8 cellular contexts compared by ENCODE assay signal in genomic region chr5:891837-892389, GRCh38. TPM values are rescaled to one million over a fixed set of nuclear protein-coding genes. Genes with fewer than 3 reads are reported as not detected.
DNase-seq lines count a peak whose midpoint lies in the region; ATAC-seq and TF ChIP-seq lines count a peak whose summit lies in the region.

No MANE protein-coding gene starts in this region.

- peak overlapping the region; percentile 86 to 95 (median 91) for H3K27ac Mint-ChIP-seq in CD4-positive, alpha-beta memory T cell
- peak overlapping the region; percentile 93 for H3K27ac Mint-ChIP-seq in chondrocyte (ENCODE audit: unreplicated experiment)

- intact Hi-C loops in CD4-positive, alpha-beta memory T cell (cut with micrococcal nuclease): loop anchor here (2.0 to 5.0 kb wide), 3 partner anchors 21 to 280 kb away; partner anchors contain the start of genes CEP72 and ZDHHC11B
- intact Hi-C loops in lower leg skin (cut with DNase I; ENCODE audit: low total_unique reads) (no loop called here), testis (cut with DNase I; ENCODE audit: low total_unique reads) (no loop called here)

- H3K27me3 Mint-ChIP-seq in CD4-positive, alpha-beta memory T cell: no peaks in the 10 kb centered on the region
- H3K27me3 Mint-ChIP-seq in chondrocyte (ENCODE audit: low read depth): no peaks in the 10 kb centered on the region

- peak overlapping the region; percentile 85 to 90 (median 87) for H3K4me3 Mint-ChIP-seq in CD4-positive, alpha-beta memory T cell
- peak overlapping the region; percentile 94 for H3K4me3 Mint-ChIP-seq in chondrocyte (ENCODE audit: unreplicated experiment)

- no peak for TF ChIP-seq CTCF in chondrocyte (IDR thresholded peaks at IDR 0.05)
- no peak for TF ChIP-seq CTCF in lower leg skin (IDR thresholded peaks at IDR 0.05)
- no peak for TF ChIP-seq CTCF in testis (IDR thresholded peaks at IDR 0.05)

- peak; percentile 3 for ATAC-seq in GM21515 (IDR thresholded peaks at IDR 0.05; ENCODE audit: unreplicated experiment)
- no peak for ATAC-seq in HG03039 (IDR thresholded peaks at IDR 0.05; ENCODE audit: unreplicated experiment)

- H3K36me3 Mint-ChIP-seq in CD4-positive, alpha-beta memory T cell: peaks cover 28 to 47% of the 10 kb centered on the region in 2 donors
- peaks cover 12% of the 10 kb centered on the region for H3K36me3 Mint-ChIP-seq in chondrocyte (ENCODE audit: low read depth)

- no peaks in the 10 kb centered on the region for H3K9me3 ChIP-seq in CD4-positive, alpha-beta memory T cell (ENCODE audit: control insufficient read depth in 1 of 2, low read length in 2 of 2)
- no peaks in the 10 kb centered on the region for H3K9me3 ChIP-seq in testis

- peak overlapping the region; percentile 90 for H3K27ac ChIP-seq in CD4-positive, alpha-beta memory T cell (ENCODE audit: low read depth, low read length)
- H3K27ac ChIP-seq in testis: peak overlapping the region; percentile 36 to 89

- H3K4me3 ChIP-seq in CD4-positive, alpha-beta memory T cell (ENCODE audit: low read length in 2 of 2): peak overlapping the region; percentile 38 to 83
- H3K4me3 ChIP-seq in lower leg skin (ENCODE audit: low read depth, poor library complexity, severe bottlenecking) (peak overlapping the region; percentile 61), testis (peak overlapping the region; percentile 79 to 95)

- CTCF ChIA-PET in CD4-positive, alpha-beta memory T cell (lab: Charles Lee; ENCODE audit: partially characterized antibody): no interaction called here

- peaks cover 28% of the 10 kb centered on the region for H3K4me1 ChIP-seq in CD4-positive, alpha-beta memory T cell (ENCODE audit: insufficient read depth, low read length)
- peaks cover 12% of the 10 kb centered on the region for H3K4me1 ChIP-seq in testis

- WGBS in lower leg skin, 2 donors: 10 to 12% methylated on average over 21 to 25 of the region's 25 CpGs
- 1 to 11% methylated on average over 11 to 23 of the region's 25 CpGs for WGBS in testis, 2 donors

- H3K9me3 Mint-ChIP-seq in CD4-positive, alpha-beta memory T cell: no peaks in the 10 kb centered on the region
- no peaks in the 10 kb centered on the region for H3K9me3 Mint-ChIP-seq in chondrocyte (ENCODE audit: low read depth)

- POLR2A ChIA-PET in CD4-positive, alpha-beta memory T cell (lab: Charles Lee; ENCODE audit: partially characterized antibody): interaction anchor here (0.9 to 2.1 kb wide), 6 partner anchors 12 to 621 kb away, joined by 3 to 5 read pairs (median 4); partner anchors contain the start of gene PDCD6

- no peaks in the 10 kb centered on the region for H3K27me3 ChIP-seq in CD4-positive, alpha-beta memory T cell (ENCODE audit: insufficient read depth, low read length)
- H3K27me3 ChIP-seq in testis: no peaks in the 10 kb centered on the region

- DNase-seq in CD4-positive, alpha-beta memory T cell: no peak
- DNase-seq in NCI-H748 treated with DMSO at 0.1 percent for 48 hours (lab: John Stamatoyannopoulos, UW): peak; percentile 43
- peak; percentile 78 for DNase-seq in chondrocyte (ENCODE audit: low spot score)
- DNase-seq in lower leg skin (ENCODE audit: low spot score in 2 of 2): no peak
- peak; percentile 27 for DNase-seq in testis
- no peak for DNase-seq in foreskin melanocyte

- peaks cover 43% of the 10 kb centered on the region for H3K36me3 ChIP-seq in CD4-positive, alpha-beta memory T cell (ENCODE audit: insufficient read depth, low read length)
- no peaks in the 10 kb centered on the region for H3K36me3 ChIP-seq in testis (ENCODE audit: low read depth, missing control alignments)

- peaks cover 7 to 40% (median 24%) of the 10 kb centered on the region in 4 donors for H3K4me1 Mint-ChIP-seq in CD4-positive, alpha-beta memory T cell
- peaks cover 29% of the 10 kb centered on the region for H3K4me1 Mint-ChIP-seq in chondrocyte (ENCODE audit: low read depth)

- TF ChIP-seq POLR2A in lower leg skin (IDR thresholded peaks at IDR 0.05) (no peak), testis (IDR thresholded peaks at IDR 0.05) (no peak)

RNA-seq across cellular contexts. Expression of gene BRD9, which starts 0.7 kb away (rescaled TPM):
- total RNA-seq in CD4-positive, alpha-beta memory T cell: 10 to 100 TPM; 81.5 to 86.8 TPM
- polyA plus RNA-seq in CD4-positive, alpha-beta memory T cell: 10 to 100 TPM in 1 of 2 donors, 1 to 10 TPM in 1; 8.0 to 21.2 TPM
- total RNA-seq in chondrocyte (26.5 to 30.4 TPM (median 30.1 TPM) in 3 replicates), lower leg skin (10 to 100 TPM; 27.5 to 49.6 (median 28.6) TPM), testis (100 to 1,000 TPM in 1 of 2 donors, 10 to 100 TPM in 1; 68.6 to 101 TPM)
- 51.5 TPM for polyA plus RNA-seq in testis (ENCODE audit: insufficient read depth, low read depth, low replicate concordance)

RNA-seq across cellular contexts. Expression of gene TRIP13, which starts 0.8 kb away (rescaled TPM):
- total RNA-seq in CD4-positive, alpha-beta memory T cell: 1 to 10 TPM in 1 of 2 experiments, under 1 TPM in 1; 0.69 to 1.0 TPM
- under 1 TPM in 1 of 2 donors, not detected in 1; 0.39 TPM for polyA plus RNA-seq in CD4-positive, alpha-beta memory T cell
- total RNA-seq in chondrocyte (4.9 to 8.1 TPM (median 6.4 TPM) in 3 replicates), lower leg skin (1 to 10 TPM in 3 of 4 donors, under 1 TPM in 1; 0.53 to 3.0 (median 1.6) TPM), testis (10 to 100 TPM; 34.3 to 49.1 TPM)
- 71.6 TPM for polyA plus RNA-seq in testis (ENCODE audit: insufficient read depth, low read depth, low replicate concordance)

RNA-seq across cellular contexts. Expression of gene ZDHHC11, which starts 41.1 kb away (rescaled TPM):
- 10 to 100 TPM; 15.1 to 15.3 TPM for total RNA-seq in CD4-positive, alpha-beta memory T cell
- under 1 TPM in 1 of 2 donors, not detected in 1; 0.28 TPM for polyA plus RNA-seq in CD4-positive, alpha-beta memory T cell
- total RNA-seq in chondrocyte: 1.9 to 4.7 TPM (median 2.3 TPM) in 3 replicates
- 10 to 100 TPM in 2 of 4 donors, 1 to 10 TPM in 2; 3.4 to 23.5 (median 7.1) TPM for total RNA-seq in lower leg skin
- total RNA-seq in testis: 10 to 100 TPM; 37.2 to 39.7 TPM
- polyA plus RNA-seq in testis (ENCODE audit: insufficient read depth, low read depth, low replicate concordance): 22.9 TPM

Comparison
In these comparisons a context has a peak if more than half of its experiments do, and no peak if none do; other contexts are left out.
1. DNase-seq: peak in NCI-H748 treated with DMSO at 0.1 percent for 48 hours (single experiment), chondrocyte (single experiment) and testis (single experiment); none in CD4-positive, alpha-beta memory T cell (0 of 5), lower leg skin (0 of 2) and foreskin melanocyte (single experiment).
2. Peak in every context shown above with its lines, with median percentiles within 50 percentile points of each other: H3K4me3 ChIP-seq.